12 cellular contexts compared by ENCODE assay signal in genomic region chr4:128528177-128528576, GRCh38.
DNase-seq lines count a peak whose midpoint lies in the region; ATAC-seq, FAIRE-seq and TF ChIP-seq lines count a peak whose summit lies in the region.
"Had no signal": no experiment of that assay in that cellular context is flagged by ENCODE, and none has a peak within 500 bp of the region (broad histone marks: within the 10 kb centered on the region; RNA-seq: fewer than 3 reads in every experiment).

No MANE protein-coding gene starts in this region.

- WGBS in hepatocyte (ENCODE audit: low lambda C conversion rate, missing lambda C conversion rate): 72% methylated on average over 2 of the region's 2 CpGs

- H3K9me2 ChIP-seq in hepatocyte (replicated peaks; ENCODE audit: insufficient read depth): no peaks in the 10 kb centered on the region

- H3K4me3 ChIP-seq in Caco-2 (ENCODE audit: low read depth, low read length) (no peak overlapping the region), RWPE2 (ENCODE audit: severe bottlenecking) (no peak overlapping the region), hepatocyte (no peak overlapping the region), gastrocnemius medialis (no peak overlapping the region)
- H3K4me3 ChIP-seq: vagina had no signal

- TF ChIP-seq POLR2A in gastrocnemius medialis (IDR thresholded peaks at IDR 0.05): no peak

- peaks cover 14% of the 10 kb centered on the region for H3K36me3 Mint-ChIP-seq in Caco-2 (ENCODE audit: insufficient read depth, unreplicated experiment)
- H3K36me3 Mint-ChIP-seq: IgD-negative memory B cell had no signal

- DNase-seq in Caco-2 (no peak), RWPE2 (ENCODE audit: low spot score) (no peak), hepatocyte (ENCODE audit: low spot score) (no peak), gastrocnemius medialis (no peak), AG20443 (ENCODE audit: low spot score) (no peak), RCC 7860 (ENCODE audit: low spot score) (no peak)
- DNase-seq: GDM1, NCI-H1048 had no signal

- CTCF ChIA-PET in Caco-2 (lab: Charles Lee): interaction anchor here (1.3 to 1.4 kb wide), 2 partner anchors 25 to 74 kb away, joined by 3 to 4 read pairs; no protein-coding TSS in a partner anchor

- peak overlapping the region; percentile 95 for H3K27ac Mint-ChIP-seq in Caco-2 (ENCODE audit: unreplicated experiment)

- BruUV-seq in Caco-2 (replicated peaks; lab: Mats Ljungman, UMichigan): no TSS peak

- H3K4me1 Mint-ChIP-seq in Caco-2 (ENCODE audit: low read depth, unreplicated experiment): peaks cover 31% of the 10 kb centered on the region

- H3K9me3 ChIP-seq in Caco-2 (no peaks in the 10 kb centered on the region), RWPE2 (ENCODE audit: severe bottlenecking) (no peaks in the 10 kb centered on the region), hepatocyte (ENCODE audit: low read depth) (no peaks in the 10 kb centered on the region), gastrocnemius medialis (no peaks in the 10 kb centered on the region)
- H3K9me3 ChIP-seq: vagina had no signal

- ATAC-seq in RWPE2 (ENCODE audit: low read depth) (no peak), gastrocnemius medialis (no peak), HG03565 (IDR thresholded peaks at IDR 0.05; ENCODE audit: unreplicated experiment) (no peak), HG03095 (IDR thresholded peaks at IDR 0.05; ENCODE audit: unreplicated experiment) (no peak)

- H3K27me3 ChIP-seq in Caco-2 (replicated peaks; ENCODE audit: control insufficient read depth, insufficient read depth, low read length) (no peaks in the 10 kb centered on the region), RWPE2 (ENCODE audit: insufficient read depth, poor library complexity, severe bottlenecking) (no peaks in the 10 kb centered on the region), hepatocyte (no peaks in the 10 kb centered on the region), gastrocnemius medialis (no peaks in the 10 kb centered on the region)
- H3K27me3 ChIP-seq: vagina had no signal

- peak overlapping the region; percentile 77 for H3K27ac ChIP-seq in RWPE2 (ENCODE audit: poor library complexity, severe bottlenecking)
- peak overlapping the region; percentile 66 for H3K27ac ChIP-seq in hepatocyte
- H3K27ac ChIP-seq in gastrocnemius medialis: peak overlapping the region in 3 of 4 donors; percentile 35 to 47 (median 35)
- H3K27ac ChIP-seq: vagina had no signal

- H3K79me2 ChIP-seq in hepatocyte: no peaks in the 10 kb centered on the region

- H3K9me3 Mint-ChIP-seq in Caco-2 (ENCODE audit: unreplicated experiment): peaks cover 9% of the 10 kb centered on the region

- in situ Hi-C loops in gastrocnemius medialis (cut with MboI; ENCODE audit: low sequenced_read_pairs in 4 of 4): no loop called here

- intact Hi-C loops in Caco-2 (cut with micrococcal nuclease; ENCODE audit: unreplicated experiment) (no loop called here), gastrocnemius medialis (cut with DNase I; ENCODE audit: low total_unique reads) (loop anchor here (5.0 kb wide), 1 partner anchor 76 kb away; no protein-coding TSS in a partner anchor)

- H2AFZ ChIP-seq in hepatocyte: no peak overlapping the region

- H3K36me3 ChIP-seq in Caco-2 (ENCODE audit: control insufficient read depth, insufficient read depth, low read length) (no peaks in the 10 kb centered on the region), RWPE2 (ENCODE audit: low read depth) (no peaks in the 10 kb centered on the region), hepatocyte (replicated peaks; ENCODE audit: insufficient read depth, low read depth) (no peaks in the 10 kb centered on the region), gastrocnemius medialis (no peaks in the 10 kb centered on the region)
- H3K36me3 ChIP-seq: vagina had no signal

- POLR2A ChIA-PET in Caco-2 (lab: Charles Lee): no interaction called here

- no peak overlapping the region for H3K4me3 Mint-ChIP-seq in Caco-2 (ENCODE audit: unreplicated experiment)
- H3K4me3 Mint-ChIP-seq: IgD-negative memory B cell had no signal

- H3K4me2 ChIP-seq in hepatocyte: no peak overlapping the region

- TF ChIP-seq CTCF in Caco-2 (IDR thresholded peaks at IDR 0.05; ENCODE audit: insufficient read depth in 1 of 2, low read depth in 1 of 2, low read length in 1 of 2, severe bottlenecking in 1 of 2, unreplicated experiment in 1 of 2) (no peak), RWPE2 (IDR thresholded peaks at IDR 0.05; ENCODE audit: poor library complexity, severe bottlenecking) (no peak), hepatocyte (IDR thresholded peaks at IDR 0.05; ENCODE audit: poor library complexity) (no peak), gastrocnemius medialis (IDR thresholded peaks at IDR 0.05 in 4 of 5, conservative IDR thresholded peaks at IDR 0.05 in 1 of 5) (no peak)

- no peaks in the 10 kb centered on the region for H3K27me3 Mint-ChIP-seq in Caco-2 (ENCODE audit: insufficient read depth, unreplicated experiment)

- no peaks in the 10 kb centered on the region for H4K20me1 ChIP-seq in hepatocyte (ENCODE audit: insufficient read depth, poor library complexity, severe bottlenecking)

- no peak for FAIRE-seq in RCC 7860 (lab: Jason Lieb, UNC)

- H3K4me1 ChIP-seq in Caco-2 (peaks cover 49% of the 10 kb centered on the region), RWPE2 (ENCODE audit: insufficient read depth, poor library complexity, severe bottlenecking) (peaks cover 50% of the 10 kb centered on the region), hepatocyte (ENCODE audit: insufficient read depth) (peaks cover 31% of the 10 kb centered on the region), gastrocnemius medialis (peaks cover 3 to 25% of the 10 kb centered on the region in 2 donors)
